In genomic region chr6:119929121-119929520, GRCh38 we compare ENCODE assay signal across 22 cellular contexts.
"Had no signal": no experiment of that assay in that cellular context is flagged by ENCODE, and none has a peak within 500 bp of the region (broad histone marks: within the 10 kb centered on the region; RNA-seq: fewer than 3 reads in every experiment).

No MANE protein-coding gene starts in this region.

- FAIRE-seq: RCC 7860 had no signal

- H3K4me1 ChIP-seq: SJSA1 had no signal

- H3K4me3 ChIP-seq: MG63, SJSA1, SK-N-MC had no signal

- H3K27me3 ChIP-seq: MG63, SJSA1 had no signal

- H3K27ac ChIP-seq: HL-60, SJSA1, SK-N-MC had no signal

- DNase-seq: KBM-7, MG63, MV-4-11, NCI-H1048, NCI-H1105, NCI-H1417, NCI-H1436 treated with DMSO at 0.1 percent for 48 hours, NCI-H1694, NCI-H187 treated with DMSO at 0.1 percent for 48 hours, NCI-H2029 treated with DMSO at 0.1 percent for 48 hours, NCI-H2171 treated with DMSO at 0.1 percent for 48 hours, NCI-H2227 treated with DMSO at 0.1 percent for 48 hours, NCI-H524, NCI-H526 treated with DMSO at 0.1 percent for 48 hours, NCI-H748 treated with DMSO at 0.1 percent for 48 hours, Right ventricle myocardium superior, RPMI8226, SIG-M5 had no signal

- H3K36me3 ChIP-seq: MG63, SJSA1 had no signal
